1 cellular context compared by ENCODE assay signal in genomic region chr6:33755070-33755869, GRCh38.
TF ChIP-seq lines count a peak whose summit lies in the region.

No MANE protein-coding gene starts in this region.

TF ChIP-seq in HEK293, 187 proteins besides CTCF, POLR2A, EP300 and RAD21 (continued from another document):
- no peak for TF ChIP-seq ZNF280D (tag by site-specific recombination; IDR thresholded peaks at IDR 0.05)
